In the genomic region with DNA sequence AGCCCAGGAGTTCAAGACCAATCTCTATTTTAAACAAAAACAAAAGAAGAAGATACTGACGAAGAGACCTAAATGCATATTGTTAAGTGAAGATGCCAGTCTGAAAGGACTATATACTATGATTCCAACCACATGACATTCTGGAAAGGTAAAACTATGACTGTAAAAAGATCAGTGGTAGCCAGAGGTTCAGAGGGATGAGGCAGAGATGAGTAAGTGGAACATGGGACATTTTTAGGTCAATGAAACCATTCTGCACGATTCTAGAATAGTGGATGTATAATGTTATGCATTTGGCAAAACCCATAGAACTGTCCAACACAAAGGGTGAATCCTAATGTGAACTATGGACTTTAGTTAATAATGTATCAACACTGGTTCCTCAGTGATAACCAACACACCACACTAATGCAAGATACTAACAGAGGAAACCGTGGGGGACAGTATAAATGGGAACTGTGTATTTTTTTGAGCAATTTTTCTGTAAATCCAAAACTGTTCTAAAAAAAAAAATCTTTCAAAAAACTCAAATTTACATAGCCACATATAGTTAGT, we compare ENCODE assay signal across 1 cellular context.
TF ChIP-seq lines count a peak whose summit lies in the region.

No MANE protein-coding gene starts in this region.

TF ChIP-seq in IMR-90, 13 proteins besides CTCF, POLR2A, EP300 and RAD21:
- TF ChIP-seq FOS (IDR thresholded peaks at IDR 0.05; ENCODE audit: low read depth, low read length) (no peak), BHLHE40 (IDR thresholded peaks at IDR 0.05; ENCODE audit: low read depth, low read length) (no peak), RFX5 (IDR thresholded peaks at IDR 0.05; ENCODE audit: low read depth, low read length) (no peak), MAZ (IDR thresholded peaks at IDR 0.05; ENCODE audit: borderline replicate concordance, low read depth, low read length) (no peak), MAFK (IDR thresholded peaks at IDR 0.05; ENCODE audit: low read depth, low read length) (no peak), ELK1 (IDR thresholded peaks at IDR 0.05; ENCODE audit: borderline replicate concordance, low read depth, low read length) (no peak)
TF ChIP-seq in IMR-90: peak in this region for 0.
